Comparison of ENCODE assay signal across 25 cellular contexts in genomic region chr11:44162662-44163061, GRCh38.
"Had no signal": no experiment of that assay in that cellular context is flagged by ENCODE, and none has a peak within 500 bp of the region (broad histone marks: within the 10 kb centered on the region; RNA-seq: fewer than 3 reads in every experiment).

No MANE protein-coding gene starts in this region.

- DNase-seq: immature natural killer cell; kidney; left colon; lower lobe of right lung; mammary epithelial cell; mesenchymal stem cell; naive thymus-derived CD8-positive, alpha-beta T cell; nucleus accumbens; pancreas; posterior cingulate gyrus; retina; right cardiac atrium; stimulated activated CD4-positive, alpha-beta T cell treated with anti-CD3 and anti-CD28 coated beads, Interleukin-12 subunit alpha, Interleukin-12 subunit beta, amount 100 ng/mL, for 4 hours; stimulated activated CD4-positive, alpha-beta T cell treated with anti-CD3 and anti-CD28 coated beads, Interleukin-15, amount 100 ng/mL, for 24 hours; stimulated activated CD4-positive, alpha-beta T cell treated with anti-CD3 and anti-CD28 coated beads, Interleukin-2, amount 100 ng/mL, for 24 hours; stimulated activated CD4-positive, alpha-beta T cell treated with anti-CD3 and anti-CD28 coated beads, Interleukin-4, amount 100 ng/mL, for 1 hour; stimulated activated naive B cell treated with anti-CD40 and anti-IgM and Interleukin-4, amounts not matched to agents 10 μg/mL and 1 μg/mL and 100 μg/mL, for 72 hours; stimulated activated naive CD8-positive, alpha-beta T cell treated with anti-CD3 and anti-CD28 coated beads, Interleukin-15, Interleukin-2, amounts not matched to agents 100 U/mL and 50 U/mL, for 24 hours; stomach; testis; thyroid gland; transverse colon; upper lobe of left lung had no signal

- ATAC-seq: left colon; left lung; lower lobe of right lung; naive thymus-derived CD8-positive, alpha-beta T cell; pancreas; right cardiac atrium; sciatic nerve; stimulated activated naive B cell treated with anti-CD40 and anti-IgM and Interleukin-4, amounts not matched to agents 10 μg/mL and 1 μg/mL and 100 μg/mL, for 72 hours; stimulated activated naive CD8-positive, alpha-beta T cell treated with anti-CD3 and anti-CD28 coated beads, Interleukin-15, Interleukin-2, amounts not matched to agents 100 U/mL and 50 U/mL, for 24 hours had no signal
